Comparison of ENCODE assay signal across 22 cellular contexts in the genomic region with DNA sequence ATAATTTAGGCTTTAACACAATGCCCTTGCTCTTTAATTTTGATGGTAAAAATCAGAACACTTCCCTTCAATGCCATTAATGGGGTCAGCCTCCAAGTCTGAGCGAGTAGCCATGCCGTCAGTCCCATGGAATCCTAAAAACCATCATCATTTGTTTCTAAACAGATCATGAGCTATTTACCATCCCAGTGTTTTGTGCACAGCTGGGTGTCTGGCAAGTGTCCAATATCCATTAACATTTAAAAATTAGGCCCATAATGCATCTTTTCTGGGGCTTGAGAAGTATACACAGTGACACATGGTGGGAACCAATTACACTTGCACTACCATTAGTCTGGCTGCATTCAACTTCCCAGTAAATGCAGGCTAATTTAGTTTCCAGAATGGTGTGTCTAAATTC.
DNase-seq lines count a peak whose midpoint lies in the region; ATAC-seq and TF ChIP-seq lines count a peak whose summit lies in the region.
"Had no signal": no experiment of that assay in that cellular context is flagged by ENCODE, and none has a peak within 500 bp of the region (broad histone marks: within the 10 kb centered on the region; RNA-seq: fewer than 3 reads in every experiment).

No MANE protein-coding gene starts in this region.

- H3K27ac Mint-ChIP-seq in stimulated activated naive B cell treated with anti-CD40 and anti-IgM and Interleukin-4, amounts not matched to agents 10 μg/mL and 1 μg/mL and 100 μg/mL, for 72 hours: no peak overlapping the region
- H3K27ac Mint-ChIP-seq: activated naive CD8-positive, alpha-beta T cell treated with anti-CD3 and anti-CD28 coated beads for 36 hours had no signal

- no peaks in the 10 kb centered on the region for H3K36me3 Mint-ChIP-seq in stimulated activated naive B cell treated with anti-CD40 and anti-IgM and Interleukin-4, amounts not matched to agents 10 μg/mL and 1 μg/mL and 100 μg/mL, for 72 hours
- H3K36me3 Mint-ChIP-seq: activated naive CD8-positive, alpha-beta T cell treated with anti-CD3 and anti-CD28 coated beads for 36 hours; brain had no signal

- H3K27ac ChIP-seq in fibroblast of lung (ENCODE audit: insufficient read depth, low read length): no peak overlapping the region
- H3K27ac ChIP-seq: coronary artery, lower lobe of right lung, suprapubic skin had no signal

- H3K9me3 ChIP-seq in BE2C: no peaks in the 10 kb centered on the region
- H3K9me3 ChIP-seq in fibroblast of lung (ENCODE audit: control insufficient read depth, insufficient read depth, low read depth, low read length): no peaks in the 10 kb centered on the region
- H3K9me3 ChIP-seq: lower lobe of right lung, right atrium auricular region, suprapubic skin had no signal

- H3K9ac ChIP-seq in fibroblast of lung (ENCODE audit: insufficient read depth, low read length): no peak overlapping the region

- no peak overlapping the region for H2AFZ ChIP-seq in fibroblast of lung (ENCODE audit: low read length)

- H3K36me3 ChIP-seq in BE2C (no peaks in the 10 kb centered on the region), fibroblast of lung (ENCODE audit: control insufficient read depth, insufficient read depth, low read length) (no peaks in the 10 kb centered on the region)
- H3K36me3 ChIP-seq: lower lobe of right lung, right atrium auricular region, suprapubic skin had no signal

- H3K4me3 ChIP-seq in BE2C (ENCODE audit: low read depth, low read length): no peak overlapping the region
- no peak overlapping the region for H3K4me3 ChIP-seq in fibroblast of lung (replicated peaks in 1 of 4; ENCODE audit: control extremely low read depth in 1 of 4, insufficient read depth in 1 of 4, low read depth in 3 of 4, low read length in 4 of 4)
- H3K4me3 ChIP-seq: coronary artery, lower lobe of right lung, right atrium auricular region, suprapubic skin had no signal

- H3K4me1 Mint-ChIP-seq in stimulated activated naive B cell treated with anti-CD40 and anti-IgM and Interleukin-4, amounts not matched to agents 10 μg/mL and 1 μg/mL and 100 μg/mL, for 72 hours: no peaks in the 10 kb centered on the region
- H3K4me1 Mint-ChIP-seq: activated naive CD8-positive, alpha-beta T cell treated with anti-CD3 and anti-CD28 coated beads for 36 hours had no signal

- no peaks in the 10 kb centered on the region for H3K79me2 ChIP-seq in fibroblast of lung (ENCODE audit: control insufficient read depth, insufficient read depth, low read length)

- DNase-seq in BE2C: peak; percentile 53
- peak; percentile 97 for DNase-seq in NCI-H1105 treated with DMSO at 0.1 percent for 48 hours (lab: John Stamatoyannopoulos, UW)
- peak; percentile 95 for DNase-seq in NCI-H748 (lab: John Stamatoyannopoulos, UW; ENCODE audit: unreplicated experiment)
- DNase-seq in fibroblast of lung (ENCODE audit: low read depth in 2 of 2): peak; percentile 20 to 64
- no peak for DNase-seq in stimulated activated naive B cell treated with anti-CD40 and anti-IgM and Interleukin-4, amounts not matched to agents 10 μg/mL and 1 μg/mL and 100 μg/mL, for 72 hours
- no peak for DNase-seq in GM10266 (ENCODE audit: extremely low spot score)
- DNase-seq in stimulated activated CD4-positive, alpha-beta T cell treated with anti-CD3 and anti-CD28 coated beads, Interleukin-2, amount 100 ng/mL, for 48 hours: no peak
- DNase-seq: activated CD4-positive, CD25-positive, alpha-beta regulatory T cell treated with anti-CD3 and anti-CD28 coated beads, Interleukin-2, amount 50 U/mL, for 72 hours; activated naive CD8-positive, alpha-beta T cell treated with anti-CD3 and anti-CD28 coated beads for 36 hours; GOT3; hypothalamus; islet precursor cell; Karpas-422; lower lobe of right lung; NCI-H1092 treated with DMSO at 0.1 percent for 48 hours; NK-92 treated with Interleukin-12 subunit alpha and Interleukin-12 subunit beta, amount 100 ng/mL, for 24 hours; nucleus accumbens had no signal

- H3K9me3 Mint-ChIP-seq in stimulated activated naive B cell treated with anti-CD40 and anti-IgM and Interleukin-4, amounts not matched to agents 10 μg/mL and 1 μg/mL and 100 μg/mL, for 72 hours: no peaks in the 10 kb centered on the region
- H3K9me3 Mint-ChIP-seq: activated naive CD8-positive, alpha-beta T cell treated with anti-CD3 and anti-CD28 coated beads for 36 hours had no signal

- no peak overlapping the region for H3K4me3 Mint-ChIP-seq in stimulated activated naive B cell treated with anti-CD40 and anti-IgM and Interleukin-4, amounts not matched to agents 10 μg/mL and 1 μg/mL and 100 μg/mL, for 72 hours
- H3K4me3 Mint-ChIP-seq: activated naive CD8-positive, alpha-beta T cell treated with anti-CD3 and anti-CD28 coated beads for 36 hours; brain had no signal

- no peak overlapping the region for H3K4me2 ChIP-seq in fibroblast of lung (ENCODE audit: extremely low read depth, insufficient read depth, low read length)

- no peaks in the 10 kb centered on the region for H4K20me1 ChIP-seq in fibroblast of lung (ENCODE audit: control insufficient read depth, extremely low read depth, insufficient read depth, low read length)

- H3K4me1 ChIP-seq in BE2C (peaks cover 26% of the 10 kb centered on the region), fibroblast of lung (ENCODE audit: control insufficient read depth, extremely low read depth, insufficient read depth, low read length) (no peaks in the 10 kb centered on the region)
- H3K4me1 ChIP-seq: lower lobe of right lung, suprapubic skin had no signal

- peaks cover 2 to 4% of the 10 kb centered on the region in 2 donors for H3K27me3 Mint-ChIP-seq in stimulated activated naive B cell treated with anti-CD40 and anti-IgM and Interleukin-4, amounts not matched to agents 10 μg/mL and 1 μg/mL and 100 μg/mL, for 72 hours

- ATAC-seq in stimulated activated naive B cell treated with anti-CD40 and anti-IgM and Interleukin-4, amounts not matched to agents 10 μg/mL and 1 μg/mL and 100 μg/mL, for 72 hours (replicated peaks): no peak
- no peak for ATAC-seq in HG02885 (IDR thresholded peaks at IDR 0.05; ENCODE audit: poor library complexity, unreplicated experiment)
- ATAC-seq: lower lobe of right lung had no signal

- H3K27me3 ChIP-seq in BE2C (no peaks in the 10 kb centered on the region), fibroblast of lung (ENCODE audit: control insufficient read depth, insufficient read depth, low read length) (no peaks in the 10 kb centered on the region)
- H3K27me3 ChIP-seq: right atrium auricular region, suprapubic skin had no signal

- TF ChIP-seq CTCF in BE2C (IDR thresholded peaks at IDR 0.05; ENCODE audit: low read depth, low read length) (no peak), fibroblast of lung (conservative IDR thresholded peaks at IDR 0.05 in 1 of 2, IDR thresholded peaks at IDR 0.05 in 1 of 2; ENCODE audit: low read depth in 1 of 2, low read length in 2 of 2) (no peak), GM10266 (IDR thresholded peaks at IDR 0.05; ENCODE audit: control insufficient read depth, insufficient read depth, low read depth, missing control alignments) (no peak)

Comparison
In these comparisons a context has a peak if more than half of its experiments do, and no peak if none do; other contexts are left out.
1. DNase-seq: peak in BE2C (single experiment), NCI-H1105 treated with DMSO at 0.1 percent for 48 hours (single experiment), NCI-H748 (single experiment) and fibroblast of lung (2 of 2); none in stimulated activated naive B cell treated with anti-CD40 and anti-IgM and Interleukin-4, amounts not matched to agents 10 μg/mL and 1 μg/mL and 100 μg/mL, for 72 hours (single experiment), GM10266 (single experiment) and stimulated activated CD4-positive, alpha-beta T cell treated with anti-CD3 and anti-CD28 coated beads, Interleukin-2, amount 100 ng/mL, for 48 hours (0 of 2).